Comparison of ENCODE assay signal across 1 cellular context in the genomic region with DNA sequence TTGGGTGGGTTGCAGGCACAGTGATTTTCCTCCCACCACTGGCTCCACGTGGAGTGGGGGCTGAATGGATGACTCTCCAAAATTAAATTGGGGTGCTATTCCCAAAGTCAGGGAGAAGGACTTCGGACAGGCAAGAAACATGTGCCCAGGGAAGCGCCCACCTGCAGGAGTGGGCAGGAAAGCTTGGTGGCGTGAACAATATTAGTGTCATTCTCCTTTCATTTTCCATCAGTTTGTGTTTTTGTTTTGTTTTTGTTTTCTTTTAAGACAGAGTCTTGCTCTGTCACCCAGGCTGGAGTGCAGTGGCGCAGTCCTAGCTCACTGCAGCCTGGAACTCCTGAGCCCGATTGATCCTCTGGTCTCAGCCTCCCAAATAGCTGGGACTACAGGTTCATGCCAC.
A peak's percentile ranks its signal among the peaks of the same experiment; 100 is the strongest.
TF ChIP-seq lines count a peak whose summit lies in the region.

No MANE protein-coding gene starts in this region.

TF ChIP-seq in HepG2, 621 proteins besides CTCF, POLR2A, EP300 and RAD21:
- TF ChIP-seq HOXD1 (CRISPR knock-in tag; IDR thresholded peaks at IDR 0.05), result no peak
- TF ChIP-seq, protein P1, sequence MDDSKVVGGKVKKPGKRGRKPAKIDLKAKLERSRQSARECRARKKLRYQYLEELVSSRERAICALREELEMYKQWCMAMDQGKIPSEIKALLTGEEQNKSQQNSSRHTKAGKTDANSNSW (CRISPR knock-in tag; IDR thresholded peaks at IDR 0.05; ENCODE audit: borderline replicate concordance), result no peak
- TF ChIP-seq TCF12 (IDR thresholded peaks at IDR 0.05), result no peak
- no peak for TF ChIP-seq TCF12 (CRISPR knock-in tag; IDR thresholded peaks at IDR 0.05)
- TF ChIP-seq HNRNPK (IDR thresholded peaks at IDR 0.05; ENCODE audit: low read depth, low read length, poor library complexity, severe bottlenecking), result peak; percentile 16
- no peak for TF ChIP-seq POGZ (CRISPR knock-in tag; IDR thresholded peaks at IDR 0.05)
